Comparison of ENCODE assay signal across 1 cellular context in genomic region chr2:109516445-109517117, GRCh38.
TF ChIP-seq lines count a peak whose summit lies in the region.

No MANE protein-coding gene starts in this region.

TF ChIP-seq in HepG2, 621 proteins besides CTCF, POLR2A, EP300 and RAD21 (continued from another document and continues in another):
- TF ChIP-seq BCLAF1 (IDR thresholded peaks at IDR 0.05) (no peak), ELF3 (CRISPR knock-in tag; IDR thresholded peaks at IDR 0.05) (peak; percentile 49; the same call in 1 of the 2 replicates), ZNF468 (CRISPR knock-in tag; IDR thresholded peaks at IDR 0.05) (0 out of 2 replicates have a peak, but pooled peaks have one; percentile 27), HMGA1 (CRISPR knock-in tag; conservative IDR thresholded peaks at IDR 0.05) (no peak), ZNF891 (CRISPR knock-in tag; IDR thresholded peaks at IDR 0.05) (peak; percentile 63; the same call in 1 of the 2 replicates), AFF4 (CRISPR knock-in tag; IDR thresholded peaks at IDR 0.05) (no peak), KLF9 (CRISPR knock-in tag; IDR thresholded peaks at IDR 0.05; ENCODE audit: low read depth) (no peak), TRAFD1 (CRISPR knock-in tag; IDR thresholded peaks at IDR 0.05; ENCODE audit: borderline replicate concordance) (no peak), YY1 (IDR thresholded peaks at IDR 0.05; ENCODE audit: insufficient read depth, insufficient replicate concordance, low read depth, low read length) (peak; percentile 68), DPF2 (CRISPR knock-in tag; IDR thresholded peaks at IDR 0.05; ENCODE audit: borderline replicate concordance, low read depth) (0 out of 2 replicates have a peak, but pooled peaks have one; percentile 5), ZBTB21 (CRISPR knock-in tag; IDR thresholded peaks at IDR 0.05) (peak; percentile 14; the same call in 1 of the 2 replicates), SOX13 (IDR thresholded peaks at IDR 0.05) (no peak), SOX13 (CRISPR knock-in tag; conservative IDR thresholded peaks at IDR 0.05 in 1 of 2, IDR thresholded peaks at IDR 0.05 in 1 of 2) (peak in 1 of 2 experiments; percentile 35; a peak in 1 of 4 replicates), SMAD3 (CRISPR knock-in tag; IDR thresholded peaks at IDR 0.05) (peak; percentile 51; the same call in 1 of the 2 replicates), SPEN (CRISPR knock-in tag; IDR thresholded peaks at IDR 0.05; ENCODE audit: low read depth) (peak; percentile 72), ZHX2 (IDR thresholded peaks at IDR 0.05; ENCODE audit: low read depth) (no peak), ZHX2 (CRISPR knock-in tag; IDR thresholded peaks at IDR 0.05; ENCODE audit: borderline replicate concordance) (no peak), TBX2 (CRISPR knock-in tag; IDR thresholded peaks at IDR 0.05; ENCODE audit: borderline replicate concordance) (no peak), ZBED4 (CRISPR knock-in tag; IDR thresholded peaks at IDR 0.05; ENCODE audit: borderline replicate concordance) (peak; percentile 60; the same call in 1 of the 2 replicates), ZFP62 (CRISPR knock-in tag; IDR thresholded peaks at IDR 0.05) (no peak), AKAP8 (CRISPR knock-in tag; IDR thresholded peaks at IDR 0.05) (0 out of 2 replicates have a peak, but pooled peaks have one; percentile 48), MEIS1 (CRISPR knock-in tag; IDR thresholded peaks at IDR 0.05; ENCODE audit: borderline replicate concordance) (no peak), ZNF414 (CRISPR knock-in tag; IDR thresholded peaks at IDR 0.05) (peak; percentile 88; the same call in 1 of the 2 replicates), BRCA1 (CRISPR knock-in tag; IDR thresholded peaks at IDR 0.05) (no peak), REPIN1 (CRISPR knock-in tag; IDR thresholded peaks at IDR 0.05; ENCODE audit: borderline replicate concordance, low read depth) (peak; percentile 78), ZFP90 (CRISPR knock-in tag; IDR thresholded peaks at IDR 0.05; ENCODE audit: borderline replicate concordance) (0 out of 2 replicates have a peak, but pooled peaks have one; percentile 25), ZNF557 (CRISPR knock-in tag; IDR thresholded peaks at IDR 0.05) (no peak), ZNF574 (CRISPR knock-in tag; IDR thresholded peaks at IDR 0.05) (peak; percentile 51; the same call in 1 of the 2 replicates), THAP7 (CRISPR knock-in tag; IDR thresholded peaks at IDR 0.05) (peak; percentile 78; the same call in 1 of the 2 replicates), ZNF317 (CRISPR knock-in tag; IDR thresholded peaks at IDR 0.05) (no peak), ZMYM4 (CRISPR knock-in tag; IDR thresholded peaks at IDR 0.05) (peak; percentile 73), PCBP1 (IDR thresholded peaks at IDR 0.05; ENCODE audit: borderline replicate concordance, low read depth, low read length) (no peak)
